ENCODE assay signal across 8 cellular contexts in genomic region chr12:124388679-124389536, GRCh38.
A peak's percentile ranks its signal among the peaks of the same experiment; 100 is the strongest.
DNase-seq lines count a peak whose midpoint lies in the region; ATAC-seq and TF ChIP-seq lines count a peak whose summit lies in the region.

No MANE protein-coding gene starts in this region.

- peaks cover 32% of the 10 kb centered on the region for H3K4me1 Mint-ChIP-seq in CD8-positive, alpha-beta T cell (ENCODE audit: low read depth)
- peaks cover 24% of the 10 kb centered on the region for H3K4me1 Mint-ChIP-seq in activated CD4-positive, alpha-beta T cell treated with anti-CD3 and anti-CD28 coated beads, Interleukin-2, amount 10 ng/mL, durations not matched to agents 24 days and 14 days

- no peaks in the 10 kb centered on the region for H3K9me3 Mint-ChIP-seq in CD8-positive, alpha-beta T cell
- no peaks in the 10 kb centered on the region for H3K9me3 Mint-ChIP-seq in activated CD4-positive, alpha-beta T cell treated with anti-CD3 and anti-CD28 coated beads, Interleukin-2, amount 10 ng/mL, durations not matched to agents 24 days and 14 days

- no peak overlapping the region for H3K27ac ChIP-seq in CD8-positive, alpha-beta T cell (ENCODE audit: low read depth, low read length)
- peak overlapping the region; percentile 55; the same call in 1 of the 2 replicates for H3K27ac ChIP-seq in MM.1S (ENCODE audit: low read length)
- H3K27ac ChIP-seq in cingulate gyrus (ENCODE audit: low read depth, low read length), result peak overlapping the region; percentile 85
- H3K27ac ChIP-seq in layer of hippocampus (ENCODE audit: low read depth, low read length), result peak overlapping the region; percentile 88

- intact Hi-C loops in CD8-positive, alpha-beta T cell (cut with DNase I, micrococcal nuclease), result loop anchor here in 1 of 2 experiments (2.0 kb wide), 1 partner anchor 78 kb away; no protein-coding TSS in a partner anchor
- intact Hi-C loops in activated CD4-positive, alpha-beta T cell treated with anti-CD3 and anti-CD28 coated beads, Interleukin-2, amount 10 ng/mL, durations not matched to agents 24 days and 14 days (cut with micrococcal nuclease), result loop anchor here (2.0 kb wide), 1 partner anchor 178 kb away; the partner anchor contains the start of gene NCOR2

- peak overlapping the region; percentile 62 for H3K4me2 ChIP-seq in MM.1S (ENCODE audit: low read depth, low read length)

- no peaks in the 10 kb centered on the region for H3K9me3 ChIP-seq in CD8-positive, alpha-beta T cell (ENCODE audit: low read length)
- H3K9me3 ChIP-seq in MM.1S (replicated peaks; ENCODE audit: insufficient read depth, low read length), result no peaks in the 10 kb centered on the region

- H2AFZ ChIP-seq in MM.1S (ENCODE audit: low read length), result no peak overlapping the region

- H3K36me3 ChIP-seq in CD8-positive, alpha-beta T cell (ENCODE audit: insufficient read depth, low read length), result peaks cover 10% of the 10 kb centered on the region
- H3K36me3 ChIP-seq in MM.1S (replicated peaks; ENCODE audit: insufficient read depth, low read length), result no peaks in the 10 kb centered on the region

- peaks cover 27% of the 10 kb centered on the region for H3K4me1 ChIP-seq in CD8-positive, alpha-beta T cell (ENCODE audit: insufficient read depth, low read length)
- H3K4me1 ChIP-seq in MM.1S (ENCODE audit: low read length), result peaks cover 18% of the 10 kb centered on the region

- H3K9me2 ChIP-seq in MM.1S (replicated peaks; ENCODE audit: insufficient read depth, low read length), result no peaks in the 10 kb centered on the region

- H3K27me3 Mint-ChIP-seq in CD8-positive, alpha-beta T cell (ENCODE audit: low read depth), result no peaks in the 10 kb centered on the region
- H3K27me3 Mint-ChIP-seq in activated CD4-positive, alpha-beta T cell treated with anti-CD3 and anti-CD28 coated beads, Interleukin-2, amount 10 ng/mL, durations not matched to agents 24 days and 14 days, result no peaks in the 10 kb centered on the region

- DNase-seq in CD8-positive, alpha-beta T cell, result peak; percentile 28 to 84 (median 64)
- DNase-seq in MM.1S, result peak; percentile 52
- peak; percentile 82 for DNase-seq in activated CD4-positive, alpha-beta T cell treated with anti-CD3 and anti-CD28 coated beads, Interleukin-2, amount 10 ng/mL, durations not matched to agents 24 days and 14 days
- peak; percentile 17 to 46 for DNase-seq in stimulated activated CD4-positive, alpha-beta T cell treated with anti-CD3 and anti-CD28 coated beads, Interleukin-12 subunit alpha, Interleukin-12 subunit beta, amount 100 ng/mL, for 24 hours (ENCODE audit: low read depth in 2 of 2)
- no peak for DNase-seq in SKM-1 (lab: John Stamatoyannopoulos, UW; ENCODE audit: unreplicated experiment)

- H3K4me3 Mint-ChIP-seq in CD8-positive, alpha-beta T cell, result peak overlapping the region; percentile 69
- peak overlapping the region; percentile 58 for H3K4me3 Mint-ChIP-seq in activated CD4-positive, alpha-beta T cell treated with anti-CD3 and anti-CD28 coated beads, Interleukin-2, amount 10 ng/mL, durations not matched to agents 24 days and 14 days

- peak overlapping the region; percentile 37; the same call in 1 of the 2 replicates for H3K9ac ChIP-seq in MM.1S (ENCODE audit: low read length)

- peaks cover 6% of the 10 kb centered on the region for H3F3A ChIP-seq in MM.1S (ENCODE audit: insufficient read depth, low read length)

- no peaks in the 10 kb centered on the region for H3K27me3 ChIP-seq in CD8-positive, alpha-beta T cell (ENCODE audit: insufficient read depth, low read length)
- H3K27me3 ChIP-seq in MM.1S (replicated peaks; ENCODE audit: insufficient read depth, low read length) (no peaks in the 10 kb centered on the region), layer of hippocampus (ENCODE audit: control insufficient read depth, insufficient read depth, low read length) (no peaks in the 10 kb centered on the region)

- CTCF ChIA-PET in CD8-positive, alpha-beta T cell (lab: Charles Lee), result interaction anchor here (1.1 to 1.5 kb wide), 2 partner anchors 9 to 378 kb away, joined by 3 read pairs; no protein-coding TSS in a partner anchor

- peak; percentile 84 for ATAC-seq in CD8-positive, alpha-beta T cell
- no peak for ATAC-seq in HG03108 (IDR thresholded peaks at IDR 0.05; ENCODE audit: unreplicated experiment)

- H3K79me2 ChIP-seq in MM.1S (ENCODE audit: low read length), result 0 out of 2 replicates have a peak, but pooled peaks cover 4% of the 10 kb centered on the region

- no peak for TF ChIP-seq CTCF in CD8-positive, alpha-beta T cell (IDR thresholded peaks at IDR 0.05)
- no peak for TF ChIP-seq CTCF in MM.1S (IDR thresholded peaks at IDR 0.05; ENCODE audit: low read length)

- H3K27ac Mint-ChIP-seq in CD8-positive, alpha-beta T cell, result peak overlapping the region; percentile 71
- H3K27ac Mint-ChIP-seq in activated CD4-positive, alpha-beta T cell treated with anti-CD3 and anti-CD28 coated beads, Interleukin-2, amount 10 ng/mL, durations not matched to agents 24 days and 14 days, result peak overlapping the region; percentile 37

- H4K20me1 ChIP-seq in MM.1S (ENCODE audit: insufficient read depth, low read length), result no peaks in the 10 kb centered on the region

- POLR2A ChIA-PET in CD8-positive, alpha-beta T cell (lab: Charles Lee), result interaction anchor here (0.6 kb wide), 1 partner anchor 299 kb away, joined by 3 read pairs; no protein-coding TSS in a partner anchor

- H3K4me3 ChIP-seq in CD8-positive, alpha-beta T cell (ENCODE audit: low read depth, low read length), result peak overlapping the region; percentile 59
- peak overlapping the region; percentile 41; the same call in 1 of the 2 replicates for H3K4me3 ChIP-seq in MM.1S (ENCODE audit: low read length)

- peaks cover 24% of the 10 kb centered on the region for H3K36me3 Mint-ChIP-seq in CD8-positive, alpha-beta T cell
- H3K36me3 Mint-ChIP-seq in activated CD4-positive, alpha-beta T cell treated with anti-CD3 and anti-CD28 coated beads, Interleukin-2, amount 10 ng/mL, durations not matched to agents 24 days and 14 days (ENCODE audit: low read depth), result peaks cover 11% of the 10 kb centered on the region
